17 cellular contexts compared by ENCODE assay signal in genomic region chr5:38776494-38776893, GRCh38.
DNase-seq lines count a peak whose midpoint lies in the region; ATAC-seq and TF ChIP-seq lines count a peak whose summit lies in the region.
"Had no signal": no experiment of that assay in that cellular context is flagged by ENCODE, and none has a peak within 500 bp of the region (broad histone marks: within the 10 kb centered on the region; RNA-seq: fewer than 3 reads in every experiment).

No MANE protein-coding gene starts in this region.

- BruUV-seq in Panc1 (replicated peaks; lab: Mats Ljungman, UMichigan): no TSS peak

- TF ChIP-seq CTCF in AG10803 (conservative IDR thresholded peaks at IDR 0.05; ENCODE audit: low read length) (no peak), Panc1 (IDR thresholded peaks at IDR 0.05) (no peak), fibroblast of pulmonary artery (IDR thresholded peaks at IDR 0.05; ENCODE audit: low read length, missing control alignments) (no peak)

- no peaks in the 10 kb centered on the region for H3K27me3 ChIP-seq in Panc1 (ENCODE audit: control insufficient read depth, insufficient read depth, low read length)
- peaks cover 0 to 5% of the 10 kb centered on the region in 2 experiments for H3K27me3 ChIP-seq in mesenchymal stem cell (ENCODE audit: control insufficient read depth in 1 of 2, insufficient read depth in 1 of 2, low read length in 2 of 2)

- no peak overlapping the region for H3K14ac ChIP-seq in mesenchymal stem cell (ENCODE audit: low read length in 2 of 2)

- H3K4ac ChIP-seq in mesenchymal stem cell (ENCODE audit: low read depth in 1 of 2, low read length in 2 of 2): no peak overlapping the region

- H3K4me3 ChIP-seq in AG10803 (ENCODE audit: low read length) (no peak overlapping the region), Panc1 (ENCODE audit: low read depth in 2 of 2, low read length in 2 of 2) (no peak overlapping the region), fibroblast of pulmonary artery (replicated peaks; ENCODE audit: low read depth, low read length) (no peak overlapping the region), mesenchymal stem cell (ENCODE audit: insufficient read depth in 1 of 2, low read depth in 1 of 2, low read length in 2 of 2) (peak overlapping the region in 1 of 2 experiments; percentile 37)
- H3K4me3 ChIP-seq: A549 had no signal

- no peak overlapping the region for H2AFZ ChIP-seq in mesenchymal stem cell (ENCODE audit: low read depth, low read length)

- no peak overlapping the region for H4K91ac ChIP-seq in mesenchymal stem cell (ENCODE audit: low read length)

- no peak overlapping the region for H2BK5ac ChIP-seq in mesenchymal stem cell (ENCODE audit: low read depth, low read length, poor library complexity, severe bottlenecking)

- intact Hi-C loops in Panc1 (cut with micrococcal nuclease; ENCODE audit: unreplicated experiment): no loop called here

- no peak overlapping the region for H2BK120ac ChIP-seq in mesenchymal stem cell (ENCODE audit: low read depth, low read length)

- H3K9me3 ChIP-seq in Panc1 (ENCODE audit: control insufficient read depth, insufficient read depth, low read depth, low read length): no peaks in the 10 kb centered on the region
- H3K9me3 ChIP-seq in mesenchymal stem cell (ENCODE audit: control insufficient read depth, low read length): no peaks in the 10 kb centered on the region

- in situ Hi-C loops in Panc1 (cut with HindIII; ENCODE audit: low pct_unique_long_range_greater_than_20kb, low sequenced_read_pairs): no loop called here

- 92% methylated on average over 3 of the region's 3 CpGs for WGBS in mesenchymal stem cell

- no peak overlapping the region for H2AK5ac ChIP-seq in mesenchymal stem cell (ENCODE audit: low read length, severe bottlenecking)

- H4K8ac ChIP-seq in mesenchymal stem cell (ENCODE audit: low read length): no peak overlapping the region

- CTCF ChIA-PET in Panc1 (lab: Charles Lee): no interaction called here

- no peak for ATAC-seq in Panc1
- ATAC-seq: A549 had no signal

- peak; percentile 16 for DNase-seq in AG10803 (ENCODE audit: low read depth)
- DNase-seq in Panc1 (ENCODE audit: low read depth, low spot score): no peak
- DNase-seq in fibroblast of pulmonary artery (ENCODE audit: low read depth): peak; percentile 41
- DNase-seq in mesenchymal stem cell: no peak
- no peak for DNase-seq in inferior parietal cortex (ENCODE audit: extremely low spot score)
- no peak for DNase-seq in foreskin melanocyte
- no peak for DNase-seq in medulla oblongata (ENCODE audit: extremely low spot score)
- DNase-seq: DMS153, GOT3, NCI-H1092, NCI-H146, NCI-H2081 treated with DMSO at 0.1 percent for 48 hours, NCI-H510A treated with DMSO at 0.1 percent for 48 hours, NCI-H82 had no signal

- no peak overlapping the region for H3K18ac ChIP-seq in mesenchymal stem cell (ENCODE audit: low read depth in 1 of 2, low read length in 2 of 2)

- peak overlapping the region; percentile 55; the same call in 1 of the 2 replicates for H3K27ac ChIP-seq in Panc1 (ENCODE audit: low read length)
- H3K27ac ChIP-seq in mesenchymal stem cell (ENCODE audit: low read length, poor library complexity, severe bottlenecking): no peak overlapping the region
- H3K27ac ChIP-seq: A549, C4-2B, KMS-11 had no signal

- H3K9ac ChIP-seq in mesenchymal stem cell (ENCODE audit: low read length): peak overlapping the region; percentile 26
- H3K9ac ChIP-seq: KMS-11 had no signal

- H3K4me1 ChIP-seq in Panc1 (ENCODE audit: control insufficient read depth, insufficient read depth, low read length): peaks cover 8% of the 10 kb centered on the region
- no peaks in the 10 kb centered on the region for H3K4me1 ChIP-seq in mesenchymal stem cell (ENCODE audit: control insufficient read depth, insufficient read depth, low read depth, low read length)
- H3K4me1 ChIP-seq: A549 had no signal

- no peak overlapping the region for H3K4me2 ChIP-seq in mesenchymal stem cell (ENCODE audit: low read length, poor library complexity, severe bottlenecking)
- H3K4me2 ChIP-seq: A549, KMS-11 had no signal

- H2BK15ac ChIP-seq in mesenchymal stem cell (ENCODE audit: low read depth, poor library complexity, severe bottlenecking): no peak overlapping the region

- no peaks in the 10 kb centered on the region for H3K79me1 ChIP-seq in mesenchymal stem cell (replicated peaks; ENCODE audit: low read length, poor library complexity, severe bottlenecking)

- no peak overlapping the region for H3K23ac ChIP-seq in mesenchymal stem cell (ENCODE audit: low read length in 2 of 2)

- POLR2A ChIA-PET in Panc1 (lab: Charles Lee): interaction anchor here (0.7 kb wide), 1 partner anchor 12 kb away, joined by 6 read pairs; no protein-coding TSS in a partner anchor

- no peaks in the 10 kb centered on the region for H3K36me3 ChIP-seq in Panc1 (ENCODE audit: control insufficient read depth, insufficient read depth, low read length)
- H3K36me3 ChIP-seq in mesenchymal stem cell (ENCODE audit: control insufficient read depth in 1 of 2, insufficient read depth in 2 of 2, low read depth in 1 of 2, low read length in 2 of 2): no peaks in the 10 kb centered on the region

- no peak overlapping the region for H2BK12ac ChIP-seq in mesenchymal stem cell (ENCODE audit: low read length in 2 of 2)

Comparison
In these comparisons a context has a peak if more than half of its experiments do, and no peak if none do; other contexts are left out.
1. DNase-seq: peak in AG10803 (single experiment) and fibroblast of pulmonary artery (single experiment); none in Panc1 (single experiment), mesenchymal stem cell (single experiment), inferior parietal cortex (single experiment), foreskin melanocyte (single experiment) and medulla oblongata (single experiment).